8 cellular contexts compared by ENCODE assay signal in genomic region chr16:85253127-85253941, GRCh38.
A peak's percentile ranks its signal among the peaks of the same experiment; 100 is the strongest.
DNase-seq lines count a peak whose midpoint lies in the region; ATAC-seq and TF ChIP-seq lines count a peak whose summit lies in the region.

No MANE protein-coding gene starts in this region.

- no peaks in the 10 kb centered on the region for H3K4me1 Mint-ChIP-seq in MCF 10A (ENCODE audit: insufficient read depth, unreplicated experiment)

- BruUV-seq in MCF 10A (replicated peaks; lab: Mats Ljungman, UMichigan): no TSS peak

- CTCF ChIA-PET in MCF 10A (lab: Yijun Ruan, JAX): interaction anchor here (0.5 to 2.9 kb wide), 39 partner anchors 8 to 536 kb away, joined by 3 to 38 read pairs (median 4); no protein-coding TSS in a partner anchor

- in situ Hi-C loops in G401 (cut with HindIII; ENCODE audit: low sequenced_read_pairs): no loop called here

- no peak overlapping the region for H3K27ac Mint-ChIP-seq in MCF 10A (ENCODE audit: low read depth, unreplicated experiment)

- peak; percentile 83 for ATAC-seq in left colon
- ATAC-seq in HG03139 (IDR thresholded peaks at IDR 0.05; ENCODE audit: unreplicated experiment): no peak
- no peak for ATAC-seq in HG02970 (IDR thresholded peaks at IDR 0.05; ENCODE audit: low FRiP score, unreplicated experiment)

- DNase-seq in G401 (ENCODE audit: low spot score) (peak; percentile 69), HUDEP-2 (lab: John Stamatoyannopoulos, UW; ENCODE audit: unreplicated experiment in 76 of 76) (peak in 41 of 76 experiments; percentile 5 to 59 (median 33)), MCF 10A (ENCODE audit: unreplicated experiment) (peak; percentile 47), left colon (peak in 1 of 2 donors; percentile 65)
- DNase-seq in stimulated activated CD4-positive, alpha-beta T cell treated with anti-CD3 and anti-CD28 coated beads, TNF-alpha, amount 100 ng/mL, for 1 hour (ENCODE audit: low read depth in 3 of 3, low spot score in 1 of 3): peak; percentile 11 to 61 (median 24)

- no peak overlapping the region for H3K4me3 Mint-ChIP-seq in MCF 10A (ENCODE audit: unreplicated experiment)

- intact Hi-C loops in MCF 10A (cut with micrococcal nuclease) (no loop called here), left colon (cut with DNase I, micrococcal nuclease) (loop anchor here in 1 of 2 donors (10.0 kb wide), 1 partner anchor 139 kb away; the partner anchor contains the start of gene CIBAR2)

- H3K27me3 Mint-ChIP-seq in MCF 10A (ENCODE audit: insufficient read depth, unreplicated experiment): peaks cover 5% of the 10 kb centered on the region

- no peaks in the 10 kb centered on the region for H3K9me3 Mint-ChIP-seq in MCF 10A (ENCODE audit: unreplicated experiment)

- no peaks in the 10 kb centered on the region for H3K36me3 Mint-ChIP-seq in MCF 10A (ENCODE audit: insufficient read depth, unreplicated experiment)

- POLR2A ChIA-PET in MCF 10A (lab: Yijun Ruan, JAX): interaction anchor here (0.6 kb wide), 1 partner anchor 85 kb away, joined by 3 read pairs; no protein-coding TSS in a partner anchor

- no peak overlapping the region for H3K4me3 ChIP-seq in WI38 (ENCODE audit: low read depth, low read length)

- TF ChIP-seq CTCF in WI38 (IDR thresholded peaks at IDR 0.05; ENCODE audit: low read depth, low read length) (peak; percentile 94), MCF 10A (IDR thresholded peaks at IDR 0.05; ENCODE audit: unreplicated experiment) (peak; percentile 95)
